Comparison of ENCODE assay signal across 8 cellular contexts in genomic region chr3:11835028-11835639, GRCh38. TPM values are rescaled to one million over a fixed set of nuclear protein-coding genes. Genes with fewer than 3 reads are reported as not detected.
DNase-seq lines count a peak whose midpoint lies in the region; ATAC-seq, FAIRE-seq and TF ChIP-seq lines count a peak whose summit lies in the region.

No MANE protein-coding gene starts in this region.

- intact Hi-C loops in GM12878 (cut with micrococcal nuclease; ENCODE audit: unreplicated experiment) (no loop called here), lower lobe of right lung (cut with DNase I) (no loop called here)

- no peak overlapping the region for H3K9ac ChIP-seq in GM12878 (ENCODE audit: control insufficient read depth, insufficient read depth, low read length)

- RAD21 ChIA-PET in GM12878 (lab: Charles Lee; ENCODE audit: unreplicated experiment) = no interaction called here

- no peaks in the 10 kb centered on the region for H3K79me2 ChIP-seq in GM12878 (ENCODE audit: control insufficient read depth, insufficient read depth, low read length)

- H3K4me2 ChIP-seq in GM12878 (ENCODE audit: control insufficient read depth, insufficient read depth) = no peak overlapping the region

- no peak for TF ChIP-seq POLR2A in GM12878 (IDR thresholded peaks at IDR 0.05; ENCODE audit: low read depth, low read length)

- no peaks in the 10 kb centered on the region for H3K9me3 Mint-ChIP-seq in naive thymus-derived CD8-positive, alpha-beta T cell

- CTCF ChIA-PET in BJ (lab: Yijun Ruan, JAX) = interaction anchor here (0.5 to 3.1 kb wide), 17 partner anchors 9 to 1532 kb away, joined by 3 to 26 read pairs (median 4); partner anchors contain the start of genes TAMM41 and VGLL4
- CTCF ChIA-PET in GM12878 (lab: Yijun Ruan, JAX) = interaction anchor here (0.7 to 2.7 kb wide), 5 partner anchors 9 to 605 kb away, joined by 3 to 20 read pairs (median 5); partner anchors contain the start of gene TAMM41

- ATAC-seq in GM12878 (0 out of 3 replicates have a peak, but pooled peaks have one; percentile 28), lower lobe of right lung (no peak), HG03039 (IDR thresholded peaks at IDR 0.05; ENCODE audit: unreplicated experiment) (no peak)
- ATAC-seq in naive thymus-derived CD8-positive, alpha-beta T cell = no peak

- no peaks in the 10 kb centered on the region for H3K4me1 ChIP-seq in GM12878 (ENCODE audit: control insufficient read depth, insufficient read depth, low read length)
- no peaks in the 10 kb centered on the region for H3K4me1 ChIP-seq in lower lobe of right lung

- H3K4me3 Mint-ChIP-seq in naive thymus-derived CD8-positive, alpha-beta T cell = no peak overlapping the region

- H3K27ac Mint-ChIP-seq in naive thymus-derived CD8-positive, alpha-beta T cell = peak overlapping the region in 2 of 10 donors; percentile 6 to 51

- no TSS peak for BruUV-seq in GM12878 (replicated peaks; lab: Mats Ljungman, UMichigan)

- H3K4me3 ChIP-seq in BJ (ENCODE audit: low read depth, low read length) = no peak overlapping the region
- H3K4me3 ChIP-seq in GM12878 = no peak overlapping the region
- no peak overlapping the region for H3K4me3 ChIP-seq in lower lobe of right lung

- H3K9me3 ChIP-seq in GM12878 (replicated peaks; ENCODE audit: control insufficient read depth, insufficient read depth, low read length) = peaks cover under 1% of the 10 kb centered on the region; the same call in 1 of the 3 replicates
- H3K9me3 ChIP-seq in lower lobe of right lung = no peaks in the 10 kb centered on the region

- POLR2A ChIA-PET in BJ (lab: Charles Lee) (no interaction called here), GM12878 (lab: Charles Lee) (no interaction called here)
- POLR2A ChIA-PET in naive thymus-derived CD8-positive, alpha-beta T cell (lab: Charles Lee) = interaction anchor here (0.9 to 1.1 kb wide), 2 partner anchors 8 to 11 kb away, joined by 3 to 5 read pairs; partner anchors contain the start of gene TAMM41

- H4K20me1 ChIP-seq in GM12878 (ENCODE audit: control insufficient read depth, insufficient read depth) = no peaks in the 10 kb centered on the region; the same call in 1 of the 2 replicates

- TF ChIP-seq CTCF in BJ (IDR thresholded peaks at IDR 0.05; ENCODE audit: insufficient read depth, low read depth, low read length) = peak; percentile 49
- peak; percentile 13 to 45 (median 42); a peak in 5 of 6 replicates for TF ChIP-seq CTCF in GM12878 (IDR thresholded peaks at IDR 0.05 in 2 of 3, conservative IDR thresholded peaks at IDR 0.05 in 1 of 3; ENCODE audit: control insufficient read depth in 2 of 3, extremely low read depth in 1 of 3, insufficient read depth in 1 of 3, low read depth in 3 of 3, low read length in 3 of 3)
- TF ChIP-seq CTCF in lower lobe of right lung (IDR thresholded peaks at IDR 0.05) = peak; percentile 35

- in situ Hi-C loops in GM12878 (cut with MboI) = no loop called here

- H3K36me3 Mint-ChIP-seq in naive thymus-derived CD8-positive, alpha-beta T cell = peaks cover 0 to 90% (median 20%) of the 10 kb centered on the region in 3 donors

- TF ChIP-seq RAD21 in GM12878 (IDR thresholded peaks at IDR 0.05; ENCODE audit: insufficient read depth, low read depth, low read length) = peak; percentile 42

- SMC1A ChIA-PET in GM12878 (lab: Charles Lee; ENCODE audit: uncharacterized antibody, unreplicated experiment) = interaction anchor here (1.3 kb wide), 1 partner anchor 185 kb away, joined by 3 read pairs; no protein-coding TSS in a partner anchor

- TF ChIP-seq EP300 in GM12878 (IDR thresholded peaks at IDR 0.05; ENCODE audit: borderline replicate concordance in 1 of 2, control insufficient read depth in 1 of 2, low read depth in 2 of 2, low read length in 2 of 2) = no peak

- DNase-seq in BJ (ENCODE audit: low read depth) = no peak
- DNase-seq in HT1080 (ENCODE audit: low read depth) = peak; percentile 10
- no peak for DNase-seq in GM12878 (ENCODE audit: low read depth, low spot score)
- no peak for DNase-seq in lower lobe of right lung
- DNase-seq in naive thymus-derived CD8-positive, alpha-beta T cell = no peak
- DNase-seq in stimulated activated CD4-positive, alpha-beta T cell treated with anti-CD3 and anti-CD28 coated beads, Interleukin-15, amount 100 ng/mL, for 24 hours = no peak
- no peak for DNase-seq in activated CD8-positive, alpha-beta memory T cell treated with anti-CD3 and anti-CD28 coated beads for 24 hours

- FAIRE-seq in GM12878 (lab: Jason Lieb, UNC) = no peak

- H3K27me3 ChIP-seq in BJ (ENCODE audit: control insufficient read depth, insufficient read depth, low read length) (no peaks in the 10 kb centered on the region), GM12878 (replicated peaks in 1 of 2; ENCODE audit: control insufficient read depth in 2 of 2, insufficient read depth in 2 of 2, low read length in 1 of 2) (no peaks in the 10 kb centered on the region), lower lobe of right lung (ENCODE audit: low read depth) (no peaks in the 10 kb centered on the region)

- H3K4me1 Mint-ChIP-seq in naive thymus-derived CD8-positive, alpha-beta T cell = peaks cover 0 to 8% (median 2%) of the 10 kb centered on the region in 4 donors

- H3K36me3 ChIP-seq in BJ (ENCODE audit: control insufficient read depth, insufficient read depth, low read length) = peaks cover 16% of the 10 kb centered on the region
- peaks cover 0 to 23% of the 10 kb centered on the region in 2 experiments; a peak in 3 of 4 replicates for H3K36me3 ChIP-seq in GM12878 (ENCODE audit: control insufficient read depth in 2 of 2, insufficient read depth in 2 of 2, low read length in 1 of 2)
- peaks cover 90% of the 10 kb centered on the region for H3K36me3 ChIP-seq in lower lobe of right lung

- no peak overlapping the region for H2AFZ ChIP-seq in GM12878 (ENCODE audit: control insufficient read depth, low read depth, low read length)

- H3K27me3 Mint-ChIP-seq in naive thymus-derived CD8-positive, alpha-beta T cell = no peaks in the 10 kb centered on the region

- H3K27ac ChIP-seq in GM12878 (ENCODE audit: control insufficient read depth, insufficient read depth) (no peak overlapping the region), lower lobe of right lung (no peak overlapping the region)

TF ChIP-seq in GM12878, 131 proteins besides CTCF, POLR2A, EP300 and RAD21 (continues in another document):
- TF ChIP-seq CEBPB (IDR thresholded peaks at IDR 0.05; ENCODE audit: borderline replicate concordance in 1 of 2, low read depth in 2 of 2, low read length in 2 of 2) (no peak), KAT2A (conservative IDR thresholded peaks at IDR 0.05; ENCODE audit: control insufficient read depth, low read depth, low read length) (no peak), POU2F2 (IDR thresholded peaks at IDR 0.05; ENCODE audit: borderline replicate concordance, low read depth, low read length) (no peak), MEF2A (IDR thresholded peaks at IDR 0.05; ENCODE audit: insufficient read depth, low read depth, low read length) (no peak), SRF (IDR thresholded peaks at IDR 0.05; ENCODE audit: low read depth in 2 of 2, low read length in 2 of 2) (no peak), PAX8 (IDR thresholded peaks at IDR 0.05) (no peak), ZNF207 (IDR thresholded peaks at IDR 0.05; ENCODE audit: borderline replicate concordance) (no peak), RELB (IDR thresholded peaks at IDR 0.05; ENCODE audit: low read depth) (no peak), BCL11A (IDR thresholded peaks at IDR 0.05; ENCODE audit: low read depth, low read length) (no peak)
- TF ChIP-seq, protein P1, sequence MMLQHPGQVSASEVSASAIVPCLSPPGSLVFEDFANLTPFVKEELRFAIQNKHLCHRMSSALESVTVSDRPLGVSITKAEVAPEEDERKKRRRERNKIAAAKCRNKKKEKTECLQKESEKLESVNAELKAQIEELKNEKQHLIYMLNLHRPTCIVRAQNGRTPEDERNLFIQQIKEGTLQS (IDR thresholded peaks at IDR 0.05; ENCODE audit: borderline replicate concordance, extremely low read depth, low read depth, low read length) = no peak

RNA-seq across cellular contexts. Expression of gene TAMM41, which starts 11.6 kb away (rescaled TPM):
- polyA plus RNA-seq in BJ (2011; rRNA removed) (10.0 and 12.0 TPM in 2 replicates), GM12878 (2011; rRNA removed) (16.1 and 20.1 TPM in 2 replicates), GM12878 (2014; fragmentation: Illumina TruSeq; extraction: Trizol) (15.4 and 19.7 TPM in 2 replicates), GM12878 (2014; fragmentation: Nextera tagmentation; extraction: Ambion mirVana) (10 to 100 TPM; 32.2 to 36.6 TPM), GM12878 (2014; rRNA removed) (16.0 and 16.8 TPM in 2 replicates), GM12878 (2016; fragmentation: Nextera tagmentation; extraction: Ambion mirVana) (10 to 100 TPM; 30.6 to 31.4 TPM)
- 12.1 and 14.8 TPM in 2 replicates for polyA minus RNA-seq in BJ (2011; rRNA and poly(A)+ RNA removed)
- total RNA-seq in HT1080 (2014; rRNA removed; shearing (Covaris generic)) = 6.6 and 11.7 TPM in 2 replicates
- polyA plus RNA-seq in HT1080 (2015; cell fraction: cytosol; rRNA removed) = 14.4 and 18.8 TPM in 2 replicates
- polyA plus RNA-seq in HT1080 (2015; cell fraction: nucleus; rRNA removed) = 35.8 and 40.3 TPM in 2 replicates
- total RNA-seq in GM12878 (2013; cell fraction: nucleolus; rRNA removed) = 113 and 119 TPM in 2 replicates
- total RNA-seq in GM12878 (2014; rRNA removed) (9.3 and 10.4 TPM in 2 replicates), GM12878 (2014; rRNA removed; fragmentation: Illumina TruSeq; extraction: Trizol) (14.3 and 14.5 TPM in 2 replicates), GM12878 (2021) (16.4 and 20.4 TPM in 2 replicates), lower lobe of right lung (14.9 TPM)
- 13.1 TPM for polyA plus RNA-seq in GM12878 (2011; ENCODE audit: low read depth)
- 17.3 and 21.3 TPM in 2 replicates for polyA plus RNA-seq in GM12878 (2011; cell fraction: cytosol; rRNA removed)
- polyA plus RNA-seq in GM12878 (2011; cell fraction: nucleus; rRNA removed) = 38.2 and 41.1 TPM in 2 replicates
- polyA plus RNA-seq in GM12878 (2012) = 14.5 and 19.5 TPM in 2 replicates
- 21.7 and 30.2 TPM in 2 replicates for polyA minus RNA-seq in GM12878 (2011; rRNA and poly(A)+ RNA removed)
- 10.6 and 14.0 TPM in 2 replicates for polyA minus RNA-seq in GM12878 (2011; cell fraction: cytosol; rRNA and poly(A)+ RNA removed)
- 37.6 and 56.4 TPM in 2 replicates for polyA minus RNA-seq in GM12878 (2011; cell fraction: nucleus; rRNA and poly(A)+ RNA removed)
- total RNA-seq in naive thymus-derived CD8-positive, alpha-beta T cell = 10 to 100 TPM; 42.0 to 42.7 TPM
- 10 to 100 TPM; 15.7 to 37.1 (median 21.3) TPM for polyA plus RNA-seq in naive thymus-derived CD8-positive, alpha-beta T cell
